ENCODE assay signal across 8 cellular contexts in genomic region chr7:64876792-64877713, GRCh38. TPM values are rescaled to one million over a fixed set of nuclear protein-coding genes. Genes with fewer than 3 reads are reported as not detected.
DNase-seq lines count a peak whose midpoint lies in the region; ATAC-seq, FAIRE-seq and TF ChIP-seq lines count a peak whose summit lies in the region.

No MANE protein-coding gene starts in this region.

- peak; percentile 98 for DNase-seq in D721Med (ENCODE audit: insufficient read length, low spot score)
- DNase-seq in NCI-H2227 treated with DMSO at 0.1 percent for 48 hours (lab: John Stamatoyannopoulos, UW), result peak; percentile 73
- peak; percentile 67 for DNase-seq in activated T-cell treated with anti-CD3 and anti-CD28 coated beads for 24 hours (ENCODE audit: low read depth)
- peak; percentile 5 for DNase-seq in fibroblast of villous mesenchyme (ENCODE audit: low read depth)
- DNase-seq in natural killer cell treated with Interleukin-12 subunit alpha and Interleukin-12 subunit beta and Interleukin-15 and Interleukin-18, amount 100 ng/mL, for 72 hours (ENCODE audit: low spot score), result no peak
- peak; percentile 50 to 75 for DNase-seq in stimulated activated effector memory CD8-positive, alpha-beta T cell treated with anti-CD3 and anti-CD28 coated beads, Interleukin-12 subunit alpha, Interleukin-12 subunit beta, amount 100 ng/mL, for 72 hours (ENCODE audit: low spot score in 2 of 2)
- no peak for DNase-seq in SKM-1 (lab: John Stamatoyannopoulos, UW; ENCODE audit: unreplicated experiment)

- peak; percentile 58 to 73 for ATAC-seq in natural killer cell treated with Interleukin-12 subunit alpha and Interleukin-12 subunit beta and Interleukin-15 and Interleukin-18, amount 100 ng/mL, for 72 hours
- peak; percentile 90 for ATAC-seq in stimulated activated effector memory CD8-positive, alpha-beta T cell treated with anti-CD3 and anti-CD28 coated beads, Interleukin-12 subunit alpha, Interleukin-12 subunit beta, amount 100 ng/mL, for 72 hours
- no peak for ATAC-seq in HG03196 (IDR thresholded peaks at IDR 0.05; ENCODE audit: unreplicated experiment)

- H3K4me3 ChIP-seq in fibroblast of villous mesenchyme (ENCODE audit: low read depth, low read length), result peak overlapping the region; percentile 43

- no peaks in the 10 kb centered on the region for H3K36me3 Mint-ChIP-seq in natural killer cell treated with Interleukin-12 subunit alpha and Interleukin-12 subunit beta and Interleukin-15 and Interleukin-18, amount 100 ng/mL, for 72 hours
- no peaks in the 10 kb centered on the region for H3K36me3 Mint-ChIP-seq in stimulated activated effector memory CD8-positive, alpha-beta T cell treated with anti-CD3 and anti-CD28 coated beads, Interleukin-12 subunit alpha, Interleukin-12 subunit beta, amount 100 ng/mL, for 72 hours

- no peak overlapping the region for H3K27ac Mint-ChIP-seq in natural killer cell treated with Interleukin-12 subunit alpha and Interleukin-12 subunit beta and Interleukin-15 and Interleukin-18, amount 100 ng/mL, for 72 hours
- peak overlapping the region; percentile 80 for H3K27ac Mint-ChIP-seq in stimulated activated effector memory CD8-positive, alpha-beta T cell treated with anti-CD3 and anti-CD28 coated beads, Interleukin-12 subunit alpha, Interleukin-12 subunit beta, amount 100 ng/mL, for 72 hours

- TF ChIP-seq CTCF in D721Med (IDR thresholded peaks at IDR 0.05; ENCODE audit: insufficient read depth, missing control alignments), result no peak
- TF ChIP-seq CTCF in fibroblast of villous mesenchyme (IDR thresholded peaks at IDR 0.05; ENCODE audit: insufficient read depth, low read depth, low read length), result no peak

- no peak for FAIRE-seq in D721Med (lab: Jason Lieb, UNC)

- no peaks in the 10 kb centered on the region for H3K9me3 Mint-ChIP-seq in natural killer cell treated with Interleukin-12 subunit alpha and Interleukin-12 subunit beta and Interleukin-15 and Interleukin-18, amount 100 ng/mL, for 72 hours
- no peaks in the 10 kb centered on the region for H3K9me3 Mint-ChIP-seq in stimulated activated effector memory CD8-positive, alpha-beta T cell treated with anti-CD3 and anti-CD28 coated beads, Interleukin-12 subunit alpha, Interleukin-12 subunit beta, amount 100 ng/mL, for 72 hours

- peaks cover 6 to 9% of the 10 kb centered on the region in 2 donors for H3K27me3 Mint-ChIP-seq in natural killer cell treated with Interleukin-12 subunit alpha and Interleukin-12 subunit beta and Interleukin-15 and Interleukin-18, amount 100 ng/mL, for 72 hours

- no peak overlapping the region for H3K4me3 Mint-ChIP-seq in natural killer cell treated with Interleukin-12 subunit alpha and Interleukin-12 subunit beta and Interleukin-15 and Interleukin-18, amount 100 ng/mL, for 72 hours
- H3K4me3 Mint-ChIP-seq in stimulated activated effector memory CD8-positive, alpha-beta T cell treated with anti-CD3 and anti-CD28 coated beads, Interleukin-12 subunit alpha, Interleukin-12 subunit beta, amount 100 ng/mL, for 72 hours, result peak overlapping the region; percentile 70

- peaks cover 0 to 5% of the 10 kb centered on the region in 2 donors for H3K4me1 Mint-ChIP-seq in natural killer cell treated with Interleukin-12 subunit alpha and Interleukin-12 subunit beta and Interleukin-15 and Interleukin-18, amount 100 ng/mL, for 72 hours (ENCODE audit: low read depth in 2 of 2)
- H3K4me1 Mint-ChIP-seq in stimulated activated effector memory CD8-positive, alpha-beta T cell treated with anti-CD3 and anti-CD28 coated beads, Interleukin-12 subunit alpha, Interleukin-12 subunit beta, amount 100 ng/mL, for 72 hours, result peaks cover 14% of the 10 kb centered on the region

RNA-seq across cellular contexts. Expression of gene ZNF273, which starts 26.0 kb away (rescaled TPM):
- total RNA-seq in fibroblast of villous mesenchyme, result 1.3 and 3.9 TPM in 2 replicates
- 1 to 10 TPM; 5.5 to 6.3 TPM for total RNA-seq in natural killer cell treated with Interleukin-12 subunit alpha and Interleukin-12 subunit beta and Interleukin-15 and Interleukin-18, amount 100 ng/mL, for 72 hours

Comparison
In these comparisons a context has a peak if more than half of its experiments do, and no peak if none do; other contexts are left out.
1. DNase-seq: peak in D721Med (single experiment), NCI-H2227 treated with DMSO at 0.1 percent for 48 hours (single experiment), activated T-cell treated with anti-CD3 and anti-CD28 coated beads for 24 hours (single experiment), fibroblast of villous mesenchyme (single experiment) and stimulated activated effector memory CD8-positive, alpha-beta T cell treated with anti-CD3 and anti-CD28 coated beads, Interleukin-12 subunit alpha, Interleukin-12 subunit beta, amount 100 ng/mL, for 72 hours (2 of 2); none in natural killer cell treated with Interleukin-12 subunit alpha and Interleukin-12 subunit beta and Interleukin-15 and Interleukin-18, amount 100 ng/mL, for 72 hours (single experiment) and SKM-1 (single experiment).